In the genomic region with DNA sequence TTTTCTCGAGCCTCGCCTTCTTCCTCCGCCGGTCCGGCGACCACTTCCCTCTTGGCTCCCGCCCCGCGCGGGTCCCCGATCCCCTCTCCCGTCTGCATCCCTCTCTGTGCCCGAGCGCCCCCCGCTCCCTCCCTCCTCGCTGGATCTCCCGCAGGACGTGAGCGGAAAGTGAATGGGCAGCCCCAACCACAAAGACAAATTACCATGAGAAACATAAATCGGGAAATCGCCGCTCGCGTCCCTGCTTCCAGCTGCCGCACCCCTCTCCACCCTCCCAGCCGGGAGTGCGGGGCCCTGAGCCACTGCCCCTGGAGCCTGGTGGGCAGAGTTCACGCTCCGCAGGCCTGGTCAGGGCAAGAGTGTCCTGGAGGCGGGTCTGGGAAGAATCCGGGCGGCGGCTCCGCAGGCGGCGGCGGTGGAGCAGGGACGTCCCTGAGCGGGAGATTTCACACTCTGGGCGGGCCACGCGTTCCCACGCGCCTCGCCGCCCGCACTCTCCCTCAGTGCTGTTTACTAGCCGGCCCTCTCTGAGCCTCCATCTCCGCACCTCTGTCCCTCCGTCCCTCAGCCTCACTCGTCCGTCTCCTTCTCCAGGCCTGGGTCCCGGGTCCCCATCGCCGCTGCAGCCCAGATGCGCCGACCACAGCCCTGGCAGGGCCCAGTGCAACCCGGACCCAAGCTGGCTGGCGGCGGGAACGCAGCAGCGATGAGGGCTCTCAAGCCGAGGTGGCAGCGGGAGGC, we compare ENCODE assay signal across 1 cellular context.
TF ChIP-seq lines count a peak whose summit lies in the region.

No MANE protein-coding gene starts in this region.

TF ChIP-seq in HepG2, 621 proteins besides CTCF, POLR2A, EP300 and RAD21 (continued from another document and continues in another):
- TF ChIP-seq, protein P1, sequence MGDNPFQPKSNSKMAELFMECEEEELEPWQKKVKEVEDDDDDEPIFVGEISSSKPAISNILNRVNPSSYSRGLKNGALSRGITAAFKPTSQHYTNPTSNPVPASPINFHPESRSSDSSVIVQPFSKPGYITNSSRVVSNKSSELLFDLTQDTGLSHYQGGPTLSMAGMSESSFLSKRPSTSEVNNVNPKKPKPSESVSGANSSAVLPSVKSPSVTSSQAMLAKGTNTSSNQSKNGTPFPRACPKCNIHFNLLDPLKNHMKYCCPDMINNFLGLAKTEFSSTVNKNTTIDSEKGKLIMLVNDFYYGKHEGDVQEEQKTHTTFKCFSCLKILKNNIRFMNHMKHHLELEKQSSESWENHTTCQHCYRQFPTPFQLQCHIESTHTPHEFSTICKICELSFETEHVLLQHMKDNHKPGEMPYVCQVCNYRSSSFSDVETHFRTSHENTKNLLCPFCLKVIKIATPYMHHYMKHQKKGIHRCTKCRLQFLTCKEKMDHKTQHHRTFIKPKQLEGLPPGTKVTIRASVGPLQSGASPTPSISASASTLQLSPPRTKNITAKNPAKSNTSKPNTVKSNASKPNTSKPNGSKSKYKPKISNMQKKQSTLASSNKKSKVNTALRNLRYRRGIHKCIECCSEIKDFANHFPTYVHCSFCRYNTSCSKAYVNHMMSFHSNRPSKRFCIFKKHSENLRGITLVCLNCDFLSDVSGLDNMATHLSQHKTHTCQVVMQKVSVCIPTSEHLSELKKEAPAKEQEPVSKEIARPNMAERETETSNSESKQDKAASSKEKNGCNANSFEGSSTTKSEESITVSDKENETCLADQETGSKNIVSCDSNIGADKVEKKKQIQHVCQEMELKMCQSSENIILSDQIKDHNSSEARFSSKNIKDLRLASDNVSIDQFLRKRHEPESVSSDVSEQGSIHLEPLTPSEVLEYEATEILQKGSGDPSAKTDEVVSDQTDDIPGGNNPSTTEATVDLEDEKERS (CRISPR knock-in tag; IDR thresholded peaks at IDR 0.05): no peak
- TF ChIP-seq HDAC2 (CRISPR knock-in tag; IDR thresholded peaks at IDR 0.05) (no peak), IRX3 (CRISPR knock-in tag; IDR thresholded peaks at IDR 0.05; ENCODE audit: borderline replicate concordance, low read depth) (no peak), MTA1 (CRISPR knock-in tag; IDR thresholded peaks at IDR 0.05; ENCODE audit: borderline replicate concordance) (peak; percentile 40; the same call in 1 of the 2 replicates), TMF1 (CRISPR knock-in tag; IDR thresholded peaks at IDR 0.05; ENCODE audit: low read depth) (no peak), ZNF44 (CRISPR knock-in tag; IDR thresholded peaks at IDR 0.05) (no peak), ZNF746 (CRISPR knock-in tag; IDR thresholded peaks at IDR 0.05) (no peak), RFX3 (CRISPR knock-in tag; IDR thresholded peaks at IDR 0.05) (no peak), ZNF709 (CRISPR knock-in tag; IDR thresholded peaks at IDR 0.05) (0 out of 2 replicates have a peak, but pooled peaks have one; percentile 28), DRAP1 (CRISPR knock-in tag; IDR thresholded peaks at IDR 0.05) (no peak), TP53 (CRISPR knock-in tag; conservative IDR thresholded peaks at IDR 0.05) (no peak), ZBTB46 (CRISPR knock-in tag; IDR thresholded peaks at IDR 0.05; ENCODE audit: borderline replicate concordance) (no peak), KLF16 (CRISPR knock-in tag; IDR thresholded peaks at IDR 0.05) (no peak), ZNF562 (CRISPR knock-in tag; IDR thresholded peaks at IDR 0.05; ENCODE audit: borderline replicate concordance) (no peak), HMG20B (CRISPR knock-in tag; conservative IDR thresholded peaks at IDR 0.05) (no peak), KLF11 (CRISPR knock-in tag; IDR thresholded peaks at IDR 0.05) (no peak), RFXANK (CRISPR knock-in tag; IDR thresholded peaks at IDR 0.05) (no peak), ZNF589 (CRISPR knock-in tag; conservative IDR thresholded peaks at IDR 0.05) (no peak), ZNF501 (CRISPR knock-in tag; IDR thresholded peaks at IDR 0.05) (0 out of 2 replicates have a peak, but pooled peaks have one; percentile 29), ZNF180 (CRISPR knock-in tag; IDR thresholded peaks at IDR 0.05; ENCODE audit: borderline replicate concordance, low read depth) (no peak), ZNF407 (CRISPR knock-in tag; IDR thresholded peaks at IDR 0.05; ENCODE audit: not compliant biosample characterization) (peak; percentile 48), MAFK (conservative IDR thresholded peaks at IDR 0.05 in 1 of 2, IDR thresholded peaks at IDR 0.05 in 1 of 2; ENCODE audit: low read length in 2 of 2) (no peak), ZNF367 (CRISPR knock-in tag; IDR thresholded peaks at IDR 0.05; ENCODE audit: borderline replicate concordance) (no peak), HMG20A (CRISPR knock-in tag; IDR thresholded peaks at IDR 0.05; ENCODE audit: borderline replicate concordance) (no peak), ERF (CRISPR knock-in tag; IDR thresholded peaks at IDR 0.05) (no peak), CHD4 (IDR thresholded peaks at IDR 0.05; ENCODE audit: borderline replicate concordance, low read length) (no peak), SMC3 (IDR thresholded peaks at IDR 0.05; ENCODE audit: low read length) (no peak), AKAP8 (CRISPR knock-in tag; IDR thresholded peaks at IDR 0.05) (no peak)
- TF ChIP-seq, protein P2, sequence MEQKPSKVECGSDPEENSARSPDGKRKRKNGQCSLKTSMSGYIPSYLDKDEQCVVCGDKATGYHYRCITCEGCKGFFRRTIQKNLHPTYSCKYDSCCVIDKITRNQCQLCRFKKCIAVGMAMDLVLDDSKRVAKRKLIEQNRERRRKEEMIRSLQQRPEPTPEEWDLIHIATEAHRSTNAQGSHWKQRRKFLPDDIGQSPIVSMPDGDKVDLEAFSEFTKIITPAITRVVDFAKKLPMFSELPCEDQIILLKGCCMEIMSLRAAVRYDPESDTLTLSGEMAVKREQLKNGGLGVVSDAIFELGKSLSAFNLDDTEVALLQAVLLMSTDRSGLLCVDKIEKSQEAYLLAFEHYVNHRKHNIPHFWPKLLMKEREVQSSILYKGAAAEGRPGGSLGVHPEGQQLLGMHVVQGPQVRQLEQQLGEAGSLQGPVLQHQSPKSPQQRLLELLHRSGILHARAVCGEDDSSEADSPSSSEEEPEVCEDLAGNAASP (CRISPR knock-in tag; IDR thresholded peaks at IDR 0.05; ENCODE audit: borderline replicate concordance): no peak
- TF ChIP-seq, protein P3, sequence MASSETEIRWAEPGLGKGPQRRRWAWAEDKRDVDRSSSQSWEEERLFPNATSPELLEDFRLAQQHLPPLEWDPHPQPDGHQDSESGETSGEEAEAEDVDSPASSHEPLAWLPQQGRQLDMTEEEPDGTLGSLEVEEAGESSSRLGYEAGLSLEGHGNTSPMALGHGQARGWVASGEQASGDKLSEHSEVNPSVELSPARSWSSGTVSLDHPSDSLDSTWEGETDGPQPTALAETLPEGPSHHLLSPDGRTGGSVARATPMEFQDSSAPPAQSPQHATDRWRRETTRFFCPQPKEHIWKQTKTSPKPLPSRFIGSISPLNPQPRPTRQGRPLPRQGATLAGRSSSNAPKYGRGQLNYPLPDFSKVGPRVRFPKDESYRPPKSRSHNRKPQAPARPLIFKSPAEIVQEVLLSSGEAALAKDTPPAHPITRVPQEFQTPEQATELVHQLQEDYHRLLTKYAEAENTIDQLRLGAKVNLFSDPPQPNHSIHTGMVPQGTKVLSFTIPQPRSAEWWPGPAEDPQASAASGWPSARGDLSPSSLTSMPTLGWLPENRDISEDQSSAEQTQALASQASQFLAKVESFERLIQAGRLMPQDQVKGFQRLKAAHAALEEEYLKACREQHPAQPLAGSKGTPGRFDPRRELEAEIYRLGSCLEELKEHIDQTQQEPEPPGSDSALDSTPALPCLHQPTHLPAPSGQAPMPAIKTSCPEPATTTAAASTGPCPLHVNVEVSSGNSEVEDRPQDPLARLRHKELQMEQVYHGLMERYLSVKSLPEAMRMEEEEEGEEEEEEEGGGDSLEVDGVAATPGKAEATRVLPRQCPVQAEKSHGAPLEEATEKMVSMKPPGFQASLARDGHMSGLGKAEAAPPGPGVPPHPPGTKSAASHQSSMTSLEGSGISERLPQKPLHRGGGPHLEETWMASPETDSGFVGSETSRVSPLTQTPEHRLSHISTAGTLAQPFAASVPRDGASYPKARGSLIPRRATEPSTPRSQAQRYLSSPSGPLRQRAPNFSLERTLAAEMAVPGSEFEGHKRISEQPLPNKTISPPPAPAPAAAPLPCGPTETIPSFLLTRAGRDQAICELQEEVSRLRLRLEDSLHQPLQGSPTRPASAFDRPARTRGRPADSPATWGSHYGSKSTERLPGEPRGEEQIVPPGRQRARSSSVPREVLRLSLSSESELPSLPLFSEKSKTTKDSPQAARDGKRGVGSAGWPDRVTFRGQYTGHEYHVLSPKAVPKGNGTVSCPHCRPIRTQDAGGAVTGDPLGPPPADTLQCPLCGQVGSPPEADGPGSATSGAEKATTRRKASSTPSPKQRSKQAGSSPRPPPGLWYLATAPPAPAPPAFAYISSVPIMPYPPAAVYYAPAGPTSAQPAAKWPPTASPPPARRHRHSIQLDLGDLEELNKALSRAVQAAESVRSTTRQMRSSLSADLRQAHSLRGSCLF (CRISPR knock-in tag; IDR thresholded peaks at IDR 0.05; ENCODE audit: borderline replicate concordance): no peak
- TF ChIP-seq, protein P4, sequence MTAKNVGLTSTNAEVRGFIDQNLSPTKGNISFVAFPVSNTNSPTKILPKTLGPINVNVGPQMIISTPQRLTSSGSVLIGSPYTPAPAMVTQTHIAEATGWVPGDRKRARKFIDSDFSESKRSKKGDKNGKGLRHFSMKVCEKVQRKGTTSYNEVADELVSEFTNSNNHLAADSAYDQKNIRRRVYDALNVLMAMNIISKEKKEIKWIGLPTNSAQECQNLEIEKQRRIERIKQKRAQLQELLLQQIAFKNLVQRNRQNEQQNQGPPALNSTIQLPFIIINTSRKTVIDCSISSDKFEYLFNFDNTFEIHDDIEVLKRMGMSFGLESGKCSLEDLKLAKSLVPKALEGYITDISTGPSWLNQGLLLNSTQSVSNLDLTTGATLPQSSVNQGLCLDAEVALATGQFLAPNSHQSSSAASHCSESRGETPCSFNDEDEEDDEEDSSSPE (CRISPR knock-in tag; IDR thresholded peaks at IDR 0.05): peak; percentile 57; the same call in 1 of the 2 replicates
- TF ChIP-seq, protein P5, sequence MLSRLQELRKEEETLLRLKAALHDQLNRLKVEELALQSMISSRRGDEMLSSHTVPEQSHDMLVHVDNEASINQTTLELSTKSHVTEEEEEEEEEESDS (CRISPR knock-in tag; IDR thresholded peaks at IDR 0.05; ENCODE audit: borderline replicate concordance): no peak
